In genomic region chr9:4662108-4662988, GRCh38 we compare ENCODE assay signal across 1 cellular context.
A peak's percentile ranks its signal among the peaks of the same experiment; 100 is the strongest.
TF ChIP-seq lines count a peak whose summit lies in the region.

PLPP6 (plus strand) TSS chr9:4662294; CDS start chr9:4662376, 82 bp downstream.

TF ChIP-seq in K562, 482 proteins besides CTCF, POLR2A, EP300 and RAD21 (continued from another document and continues in another):
- TF ChIP-seq CHD4 (IDR thresholded peaks at IDR 0.05; ENCODE audit: insufficient read depth, insufficient replicate concordance, low read depth, low read length, poor library complexity, severe bottlenecking) (no peak), FOXK2 (conservative IDR thresholded peaks at IDR 0.05 in 1 of 2, IDR thresholded peaks at IDR 0.05 in 1 of 2; ENCODE audit: low read depth in 2 of 2) (no peak), CC2D1A (IDR thresholded peaks at IDR 0.05) (peak; percentile 50; the same call in 1 of the 2 replicates), MAZ (CRISPR knock-in tag; conservative IDR thresholded peaks at IDR 0.05 in 1 of 2, IDR thresholded peaks at IDR 0.05 in 1 of 2) (peak; percentile 61 to 88; a peak in 3 of 4 replicates), RBM17 (IDR thresholded peaks at IDR 0.05; ENCODE audit: borderline replicate concordance, low read depth, low read length) (no peak), CBFA2T3 (IDR thresholded peaks at IDR 0.05) (no peak), MEF2A (IDR thresholded peaks at IDR 0.05; ENCODE audit: control insufficient read depth, low read depth, low read length) (no peak), TRIM25 (IDR thresholded peaks at IDR 0.05; ENCODE audit: borderline replicate concordance) (no peak), HIVEP1 (CRISPR knock-in tag; IDR thresholded peaks at IDR 0.05) (no peak), HSF4 (CRISPR knock-in tag; IDR thresholded peaks at IDR 0.05; ENCODE audit: borderline replicate concordance) (no peak), ZBTB26 (CRISPR knock-in tag; IDR thresholded peaks at IDR 0.05) (no peak), HDAC8 (tag; IDR thresholded peaks at IDR 0.05) (no peak), TRIM24 (IDR thresholded peaks at IDR 0.05) (peak in 1 of 2 experiments; percentile 56; a peak in 2 of 4 replicates), CCNT2 (IDR thresholded peaks at IDR 0.05; ENCODE audit: borderline replicate concordance, extremely low read depth, insufficient read length, low read depth, low read length) (no peak), E2F3 (CRISPR knock-in tag; IDR thresholded peaks at IDR 0.05) (no peak), DIDO1 (tag; IDR thresholded peaks at IDR 0.05; ENCODE audit: low read depth) (no peak), MED1 (CRISPR knock-in tag; IDR thresholded peaks at IDR 0.05; ENCODE audit: borderline replicate concordance) (no peak), CBX2 (IDR thresholded peaks at IDR 0.05; ENCODE audit: insufficient read depth, low read length, poor library complexity, severe bottlenecking) (no peak), RAD51 (IDR thresholded peaks at IDR 0.05; ENCODE audit: borderline replicate concordance, low read depth) (no peak), MTA2 (IDR thresholded peaks at IDR 0.05; ENCODE audit: low read depth) (no peak), PCBP2 (IDR thresholded peaks at IDR 0.05; ENCODE audit: low read depth, low read length, poor library complexity, severe bottlenecking) (no peak), RBM22 (IDR thresholded peaks at IDR 0.05; ENCODE audit: low read depth, low read length, poor library complexity, severe bottlenecking) (no peak), ZKSCAN8 (CRISPR knock-in tag; IDR thresholded peaks at IDR 0.05) (no peak), BRD9 (IDR thresholded peaks at IDR 0.05; ENCODE audit: low read depth, partially characterized antibody) (no peak), JUNB (CRISPR knock-in tag; conservative IDR thresholded peaks at IDR 0.05) (no peak), PPARD (CRISPR knock-in tag; IDR thresholded peaks at IDR 0.05) (no peak), STAG1 (CRISPR knock-in tag; IDR thresholded peaks at IDR 0.05; ENCODE audit: borderline replicate concordance) (no peak), SRF (CRISPR knock-in tag; IDR thresholded peaks at IDR 0.05) (no peak), PRDM10 (IDR thresholded peaks at IDR 0.05; ENCODE audit: partially characterized antibody) (peak; percentile 90), ZNF212 (CRISPR knock-in tag; IDR thresholded peaks at IDR 0.05) (no peak), ZNF311 (CRISPR knock-in tag; IDR thresholded peaks at IDR 0.05) (no peak), ARID2 (IDR thresholded peaks at IDR 0.05) (no peak), MCM7 (IDR thresholded peaks at IDR 0.05) (no peak)
- TF ChIP-seq, protein P1, sequence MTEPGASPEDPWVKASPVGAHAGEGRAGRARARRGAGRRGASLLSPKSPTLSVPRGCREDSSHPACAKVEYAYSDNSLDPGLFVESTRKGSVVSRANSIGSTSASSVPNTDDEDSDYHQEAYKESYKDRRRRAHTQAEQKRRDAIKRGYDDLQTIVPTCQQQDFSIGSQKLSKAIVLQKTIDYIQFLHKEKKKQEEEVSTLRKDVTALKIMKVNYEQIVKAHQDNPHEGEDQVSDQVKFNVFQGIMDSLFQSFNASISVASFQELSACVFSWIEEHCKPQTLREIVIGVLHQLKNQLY (CRISPR knock-in tag; conservative IDR thresholded peaks at IDR 0.05): no peak
- TF ChIP-seq, protein P2, sequence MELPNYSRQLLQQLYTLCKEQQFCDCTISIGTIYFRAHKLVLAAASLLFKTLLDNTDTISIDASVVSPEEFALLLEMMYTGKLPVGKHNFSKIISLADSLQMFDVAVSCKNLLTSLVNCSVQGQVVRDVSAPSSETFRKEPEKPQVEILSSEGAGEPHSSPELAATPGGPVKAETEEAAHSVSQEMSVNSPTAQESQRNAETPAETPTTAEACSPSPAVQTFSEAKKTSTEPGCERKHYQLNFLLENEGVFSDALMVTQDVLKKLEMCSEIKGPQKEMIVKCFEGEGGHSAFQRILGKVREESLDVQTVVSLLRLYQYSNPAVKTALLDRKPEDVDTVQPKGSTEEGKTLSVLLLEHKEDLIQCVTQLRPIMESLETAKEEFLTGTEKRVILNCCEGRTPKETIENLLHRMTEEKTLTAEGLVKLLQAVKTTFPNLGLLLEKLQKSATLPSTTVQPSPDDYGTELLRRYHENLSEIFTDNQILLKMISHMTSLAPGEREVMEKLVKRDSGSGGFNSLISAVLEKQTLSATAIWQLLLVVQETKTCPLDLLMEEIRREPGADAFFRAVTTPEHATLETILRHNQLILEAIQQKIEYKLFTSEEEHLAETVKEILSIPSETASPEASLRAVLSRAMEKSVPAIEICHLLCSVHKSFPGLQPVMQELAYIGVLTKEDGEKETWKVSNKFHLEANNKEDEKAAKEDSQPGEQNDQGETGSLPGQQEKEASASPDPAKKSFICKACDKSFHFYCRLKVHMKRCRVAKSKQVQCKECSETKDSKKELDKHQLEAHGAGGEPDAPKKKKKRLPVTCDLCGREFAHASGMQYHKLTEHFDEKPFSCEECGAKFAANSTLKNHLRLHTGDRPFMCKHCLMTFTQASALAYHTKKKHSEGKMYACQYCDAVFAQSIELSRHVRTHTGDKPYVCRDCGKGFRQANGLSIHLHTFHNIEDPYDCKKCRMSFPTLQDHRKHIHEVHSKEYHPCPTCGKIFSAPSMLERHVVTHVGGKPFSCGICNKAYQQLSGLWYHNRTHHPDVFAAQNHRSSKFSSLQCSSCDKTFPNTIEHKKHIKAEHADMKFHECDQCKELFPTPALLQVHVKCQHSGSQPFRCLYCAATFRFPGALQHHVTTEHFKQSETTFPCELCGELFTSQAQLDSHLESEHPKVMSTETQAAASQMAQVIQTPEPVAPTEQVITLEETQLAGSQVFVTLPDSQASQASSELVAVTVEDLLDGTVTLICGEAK (IDR thresholded peaks at IDR 0.05): peak; percentile 89
- TF ChIP-seq, protein P2 (CRISPR knock-in tag; IDR thresholded peaks at IDR 0.05): no peak
